In genomic region chr14:22163051-22163450, GRCh38 we compare ENCODE assay signal across 11 cellular contexts.
DNase-seq lines count a peak whose midpoint lies in the region; ATAC-seq, FAIRE-seq and TF ChIP-seq lines count a peak whose summit lies in the region.
"Had no signal": no experiment of that assay in that cellular context is flagged by ENCODE, and none has a peak within 500 bp of the region (broad histone marks: within the 10 kb centered on the region; RNA-seq: fewer than 3 reads in every experiment).

No MANE protein-coding gene starts in this region.

- no peaks in the 10 kb centered on the region for H3K36me3 Mint-ChIP-seq in astrocyte (ENCODE audit: low read depth, unreplicated experiment)

- H4K20me1 ChIP-seq in astrocyte (ENCODE audit: insufficient read depth, low read length) (no peaks in the 10 kb centered on the region), neural cell (ENCODE audit: insufficient read depth) (no peaks in the 10 kb centered on the region)

- ATAC-seq in GM19452 (IDR thresholded peaks at IDR 0.05; ENCODE audit: unreplicated experiment), result no peak

- H3K4me3 ChIP-seq in astrocyte (ENCODE audit: insufficient read depth, low read depth, low read length), result no peak overlapping the region
- no peak overlapping the region for H3K4me3 ChIP-seq in neural cell (ENCODE audit: low read length)

- FAIRE-seq in astrocyte (lab: Jason Lieb, UNC), result no peak

- DNase-seq in NCI-H82 (lab: John Stamatoyannopoulos, UW) (peak; percentile 2), NCI-H82 treated with DMSO at 0.1 percent for 48 hours (lab: John Stamatoyannopoulos, UW; ENCODE audit: unreplicated experiment) (no peak), Kasumi-1 (lab: John Stamatoyannopoulos, UW) (peak; percentile 38 to 50), astrocyte (ENCODE audit: low read depth) (no peak), foreskin melanocyte (no peak)
- no peak for DNase-seq in activated effector memory CD4-positive, alpha-beta T cell treated with anti-CD3 and anti-CD28 coated beads, Interleukin-2, amount 50 U/mL, for 16 hours
- DNase-seq: NCI-H187 treated with DMSO at 0.1 percent for 48 hours, retina, T-helper 9 cell had no signal

- TF ChIP-seq RAD21 in neural cell (conservative IDR thresholded peaks at IDR 0.05), result no peak

- no peak overlapping the region for H3K4me3 Mint-ChIP-seq in astrocyte (ENCODE audit: unreplicated experiment)

- no peaks in the 10 kb centered on the region for H3K36me3 ChIP-seq in astrocyte (ENCODE audit: insufficient read depth, low read length)
- H3K36me3 ChIP-seq in neural cell (ENCODE audit: insufficient read depth, low read length), result no peaks in the 10 kb centered on the region

- no peak overlapping the region for H2AFZ ChIP-seq in astrocyte (ENCODE audit: low read depth, low read length)
- no peak overlapping the region for H2AFZ ChIP-seq in neural cell (ENCODE audit: low read depth, low read length)

- H3K9me2 ChIP-seq in neural cell (ENCODE audit: insufficient read depth, low read length), result no peaks in the 10 kb centered on the region

- H3F3A ChIP-seq in neural cell (ENCODE audit: insufficient read depth, low read length, poor library complexity, severe bottlenecking), result no peaks in the 10 kb centered on the region

- H3K9ac ChIP-seq in astrocyte (ENCODE audit: low read length) (no peak overlapping the region), neural cell (ENCODE audit: low read length) (no peak overlapping the region)

- H3K27ac ChIP-seq in astrocyte (ENCODE audit: low read depth, low read length) (no peak overlapping the region), neural cell (ENCODE audit: low read length) (no peak overlapping the region)

- H3K27me3 Mint-ChIP-seq in astrocyte (ENCODE audit: low read depth, unreplicated experiment), result peaks cover 7% of the 10 kb centered on the region

- no peak overlapping the region for H3K27ac Mint-ChIP-seq in astrocyte (ENCODE audit: unreplicated experiment)

- no peaks in the 10 kb centered on the region for H3K4me1 ChIP-seq in astrocyte (ENCODE audit: insufficient read depth, low read length)

- TF ChIP-seq EP300 in neural cell (conservative IDR thresholded peaks at IDR 0.05; ENCODE audit: poor library complexity, severe bottlenecking), result no peak

- H3K27me3 ChIP-seq in astrocyte (ENCODE audit: insufficient read depth, low read length) (no peaks in the 10 kb centered on the region), neural cell (ENCODE audit: insufficient read depth, low read depth, low read length) (no peaks in the 10 kb centered on the region)

- H3K4me1 Mint-ChIP-seq in astrocyte (ENCODE audit: low read depth, unreplicated experiment), result peaks cover 9% of the 10 kb centered on the region

- H3K4me2 ChIP-seq in astrocyte (ENCODE audit: low read length) (no peak overlapping the region), neural cell (ENCODE audit: low read length) (no peak overlapping the region)

- H3K9me3 ChIP-seq in astrocyte (ENCODE audit: insufficient read depth, low read depth, low read length) (no peaks in the 10 kb centered on the region), neural cell (ENCODE audit: low read length) (no peaks in the 10 kb centered on the region)

- no peaks in the 10 kb centered on the region for H3K9me3 Mint-ChIP-seq in astrocyte (ENCODE audit: unreplicated experiment)

- peak; percentile 21 for TF ChIP-seq CTCF in astrocyte (IDR thresholded peaks at IDR 0.05; ENCODE audit: insufficient read depth, low read depth, low read length)
- TF ChIP-seq CTCF in neural cell (IDR thresholded peaks at IDR 0.05; ENCODE audit: poor library complexity, severe bottlenecking), result peak; percentile 39

- no peaks in the 10 kb centered on the region for H3K79me2 ChIP-seq in astrocyte (ENCODE audit: insufficient read depth, low read length)
- H3K79me2 ChIP-seq in neural cell (replicated peaks; ENCODE audit: insufficient read depth, low read length), result no peaks in the 10 kb centered on the region

TF ChIP-seq in neural cell, 6 proteins besides CTCF, POLR2A, EP300 and RAD21:
- TF ChIP-seq TAF1 (IDR thresholded peaks at IDR 0.05; ENCODE audit: low read depth) (no peak), POLR2AphosphoS5 (IDR thresholded peaks at IDR 0.05) (no peak), REST (IDR thresholded peaks at IDR 0.05; ENCODE audit: borderline replicate concordance) (no peak), SMC3 (conservative IDR thresholded peaks at IDR 0.05; ENCODE audit: poor library complexity) (no peak), MXI1 (conservative IDR thresholded peaks at IDR 0.05; ENCODE audit: poor library complexity, severe bottlenecking) (no peak), EZH2 (IDR thresholded peaks at IDR 0.05; ENCODE audit: borderline replicate concordance, insufficient read depth, low read length, poor library complexity, severe bottlenecking) (no peak)

Comparison
In these comparisons a context has a peak if more than half of its experiments do, and no peak if none do; other contexts are left out.
1. DNase-seq: peak in NCI-H82 (single experiment) and Kasumi-1 (2 of 2); none in NCI-H82 treated with DMSO at 0.1 percent for 48 hours (single experiment), astrocyte (single experiment), foreskin melanocyte (single experiment) and activated effector memory CD4-positive, alpha-beta T cell treated with anti-CD3 and anti-CD28 coated beads, Interleukin-2, amount 50 U/mL, for 16 hours (single experiment).